ENCODE assay signal across 1 cellular context in genomic region chr10:67763499-67764011, GRCh38.
TF ChIP-seq lines count a peak whose summit lies in the region.

No MANE protein-coding gene starts in this region.

TF ChIP-seq in K562, 482 proteins besides CTCF, POLR2A, EP300 and RAD21 (continued from another document and continues in another):
- TF ChIP-seq TSHZ1 (CRISPR knock-in tag; IDR thresholded peaks at IDR 0.05) (no peak), ZNF124 (CRISPR knock-in tag; IDR thresholded peaks at IDR 0.05) (no peak), SMC3 (conservative IDR thresholded peaks at IDR 0.05; ENCODE audit: insufficient read depth, low read depth, low read length) (no peak), PCBP2 (IDR thresholded peaks at IDR 0.05; ENCODE audit: low read depth, low read length, poor library complexity, severe bottlenecking) (no peak), MECOM (CRISPR knock-in tag; IDR thresholded peaks at IDR 0.05) (no peak), CREB1 (IDR thresholded peaks at IDR 0.05) (no peak), CREB1 (CRISPR knock-in tag; IDR thresholded peaks at IDR 0.05) (no peak), SIN3B (IDR thresholded peaks at IDR 0.05; ENCODE audit: low read depth) (no peak), PBX2 (CRISPR knock-in tag; IDR thresholded peaks at IDR 0.05; ENCODE audit: low read depth) (no peak), PBX2 (tag; conservative IDR thresholded peaks at IDR 0.05; ENCODE audit: low read depth) (no peak), ESRRA (IDR thresholded peaks at IDR 0.05; ENCODE audit: borderline replicate concordance, low read depth) (no peak), GABPB1 (CRISPR knock-in tag; IDR thresholded peaks at IDR 0.05) (no peak), NEUROD1 (IDR thresholded peaks at IDR 0.05; ENCODE audit: borderline replicate concordance, low read depth, low read length, partially characterized antibody) (no peak), ZNF239 (CRISPR knock-in tag; IDR thresholded peaks at IDR 0.05) (no peak), FUS (optimal IDR thresholded peaks at IDR 0.05; ENCODE audit: low read depth, low read length) (no peak), ZNF175 (CRISPR knock-in tag; IDR thresholded peaks at IDR 0.05; ENCODE audit: low read depth) (0 out of 2 replicates have a peak, but pooled peaks have one; percentile 37), XRCC5 (IDR thresholded peaks at IDR 0.05; ENCODE audit: low read depth, low read length) (no peak), ILK (tag; IDR thresholded peaks at IDR 0.05; ENCODE audit: borderline replicate concordance, low read depth) (no peak), SMARCB1 (IDR thresholded peaks at IDR 0.05; ENCODE audit: insufficient read length, low read depth) (no peak), RBM25 (IDR thresholded peaks at IDR 0.05; ENCODE audit: low read depth, low read length, severe bottlenecking) (no peak), SIX5 (IDR thresholded peaks at IDR 0.05; ENCODE audit: borderline replicate concordance in 1 of 2, insufficient read depth in 1 of 2, low read depth in 1 of 2, low read length in 2 of 2) (no peak), ELF1 (tag; IDR thresholded peaks at IDR 0.05) (no peak), MBD1 (CRISPR knock-in tag; IDR thresholded peaks at IDR 0.05) (peak; percentile 87; the same call in 1 of the 2 replicates), MYC (IDR thresholded peaks at IDR 0.05; ENCODE audit: low read depth, low read length) (0 out of 2 replicates have a peak, but pooled peaks have one; percentile 5), MYC (CRISPR knock-in tag; IDR thresholded peaks at IDR 0.05; ENCODE audit: borderline replicate concordance, low read depth) (no peak), PPARD (CRISPR knock-in tag; IDR thresholded peaks at IDR 0.05) (no peak), MEF2A (IDR thresholded peaks at IDR 0.05; ENCODE audit: control insufficient read depth, low read depth, low read length) (no peak), ZNF23 (CRISPR knock-in tag; IDR thresholded peaks at IDR 0.05) (no peak), SREBF2 (CRISPR knock-in tag; IDR thresholded peaks at IDR 0.05) (no peak), SRSF3 (IDR thresholded peaks at IDR 0.05; ENCODE audit: insufficient read depth, low read length) (no peak), ZNF224 (CRISPR knock-in tag; IDR thresholded peaks at IDR 0.05) (no peak), ZNF655 (CRISPR knock-in tag; IDR thresholded peaks at IDR 0.05) (no peak), ZSCAN32 (CRISPR knock-in tag; IDR thresholded peaks at IDR 0.05) (no peak), NR4A1 (CRISPR knock-in tag; IDR thresholded peaks at IDR 0.05) (no peak), NR4A1 (tag; IDR thresholded peaks at IDR 0.05) (peak; percentile 68), ZNF3 (CRISPR knock-in tag; IDR thresholded peaks at IDR 0.05) (no peak), DLX4 (CRISPR knock-in tag; IDR thresholded peaks at IDR 0.05) (no peak), HNRNPH1 (optimal IDR thresholded peaks at IDR 0.05; ENCODE audit: low read depth, low read length) (no peak), U2AF2 (optimal IDR thresholded peaks at IDR 0.05; ENCODE audit: low read depth, low read length) (no peak), ZNF766 (CRISPR knock-in tag; conservative IDR thresholded peaks at IDR 0.05) (0 out of 2 replicates have a peak, but pooled peaks have one; percentile 11), CBFB (CRISPR knock-in tag; IDR thresholded peaks at IDR 0.05) (no peak), ZKSCAN8 (CRISPR knock-in tag; IDR thresholded peaks at IDR 0.05) (no peak), ILF3 (IDR thresholded peaks at IDR 0.05; ENCODE audit: borderline replicate concordance) (no peak), ETS2 (tag; IDR thresholded peaks at IDR 0.05; ENCODE audit: borderline replicate concordance, poor library complexity, severe bottlenecking) (no peak), ZNF445 (CRISPR knock-in tag; IDR thresholded peaks at IDR 0.05; ENCODE audit: low read depth) (no peak), ZBTB11 (CRISPR knock-in tag; IDR thresholded peaks at IDR 0.05) (no peak), ZC3H8 (IDR thresholded peaks at IDR 0.05) (no peak), ZBTB17 (CRISPR knock-in tag; IDR thresholded peaks at IDR 0.05) (no peak), HNRNPL (IDR thresholded peaks at IDR 0.05; ENCODE audit: low read depth, low read length) (no peak), PTTG1 (tag; IDR thresholded peaks at IDR 0.05; ENCODE audit: low read depth) (no peak), FOXM1 (IDR thresholded peaks at IDR 0.05; ENCODE audit: low read depth) (no peak), FOXM1 (CRISPR knock-in tag; IDR thresholded peaks at IDR 0.05; ENCODE audit: low read depth) (no peak), TFAM (CRISPR knock-in tag; conservative IDR thresholded peaks at IDR 0.05) (no peak), MCM5 (IDR thresholded peaks at IDR 0.05; ENCODE audit: low read depth) (no peak), CBX1 (IDR thresholded peaks at IDR 0.05; ENCODE audit: low read depth) (peak; percentile 8; the same call in 1 of the 2 replicates), DIDO1 (tag; IDR thresholded peaks at IDR 0.05; ENCODE audit: low read depth) (no peak), ELF4 (CRISPR knock-in tag; IDR thresholded peaks at IDR 0.05) (no peak), CCAR2 (IDR thresholded peaks at IDR 0.05; ENCODE audit: low read depth, low read length) (no peak), ZNF408 (CRISPR knock-in tag; IDR thresholded peaks at IDR 0.05; ENCODE audit: low read depth) (no peak), HDAC1 (IDR thresholded peaks at IDR 0.05) (no peak), MLX (CRISPR knock-in tag; conservative IDR thresholded peaks at IDR 0.05) (no peak)
